ENCODE assay signal across 8 cellular contexts in the genomic region with DNA sequence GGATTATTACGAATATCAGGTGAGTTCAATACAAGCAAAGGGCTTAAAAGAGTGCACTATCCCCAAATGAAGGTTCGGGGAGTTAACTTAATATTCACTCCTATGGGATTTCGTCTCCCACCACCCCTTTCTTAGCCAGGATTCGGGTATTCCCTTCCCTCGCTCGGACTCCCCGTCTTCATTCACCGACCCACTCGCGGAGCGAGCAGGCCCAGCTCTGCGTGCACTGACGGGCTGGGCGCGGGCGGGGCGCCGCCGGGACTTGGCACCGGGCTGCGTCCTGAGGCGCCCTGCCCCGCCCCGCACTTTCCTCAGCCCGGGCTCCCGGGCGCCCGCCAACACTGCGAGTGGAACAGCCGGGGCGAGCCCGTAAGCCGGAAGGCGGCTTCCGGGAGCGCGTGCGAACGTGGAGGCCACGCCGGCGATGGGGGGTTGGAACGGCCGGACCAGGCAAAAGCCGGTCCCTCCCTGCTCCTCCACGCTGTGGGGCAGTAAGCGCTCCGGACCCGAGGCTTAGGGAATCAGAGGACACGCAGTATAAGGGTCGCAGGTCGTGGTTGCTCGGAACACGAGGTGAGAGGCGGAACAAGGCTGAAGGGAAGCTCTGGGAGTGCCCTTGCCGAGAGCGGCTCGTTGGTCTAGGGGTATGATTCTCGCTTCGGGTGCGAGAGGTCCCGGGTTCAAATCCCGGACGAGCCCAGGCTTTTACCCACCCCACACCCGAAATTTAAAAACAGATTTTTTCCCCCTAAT. TPM values are rescaled to one million over a fixed set of nuclear protein-coding genes. Genes with fewer than 3 reads are reported as not detected.
A peak's percentile ranks its signal among the peaks of the same experiment; 100 is the strongest.
DNase-seq lines count a peak whose midpoint lies in the region; ATAC-seq and TF ChIP-seq lines count a peak whose summit lies in the region.

No MANE protein-coding gene starts in this region.

- H4K20me1 ChIP-seq in mammary epithelial cell (ENCODE audit: insufficient read depth, low read length) = no peaks in the 10 kb centered on the region

- intact Hi-C loops in mammary epithelial cell (cut with micrococcal nuclease) = loop anchor here (2.0 kb wide), 1 partner anchor 367 kb away; no protein-coding TSS in a partner anchor

- dilution Hi-C loops in mammary epithelial cell (cut with HindIII; ENCODE audit: low sequenced_read_pairs) = loop anchor here (5.0 kb wide), 1 partner anchor 162 kb away; a partner anchor contains a TSS

- H3K4me3 ChIP-seq in AG04449 (ENCODE audit: low read depth, low read length) (peak overlapping the region; percentile 99), WI38 (ENCODE audit: low read depth, low read length) (peak overlapping the region; percentile 82), mammary epithelial cell (replicated peaks in 1 of 3; ENCODE audit: insufficient read depth in 1 of 3, low read depth in 2 of 3, low read length in 3 of 3) (peak overlapping the region; percentile 79 to 85 (median 84))

- DNase-seq in AG04449 (ENCODE audit: low read depth, low spot score) (no peak), NCI-H2196 (lab: John Stamatoyannopoulos, UW; ENCODE audit: unreplicated experiment) (peak; percentile 86), mammary epithelial cell (peak; percentile 77), islet precursor cell (peak; percentile 94)
- DNase-seq in stimulated activated CD4-positive, alpha-beta T cell treated with anti-CD3 and anti-CD28 coated beads, Interleukin-12 subunit alpha, Interleukin-12 subunit beta, amount 100 ng/mL, for 4 hours = peak; percentile 94

- TF ChIP-seq CTCF in AG04449 (IDR thresholded peaks at IDR 0.05; ENCODE audit: insufficient read depth, low read length, missing control alignments) = no peak
- TF ChIP-seq CTCF in WI38 (IDR thresholded peaks at IDR 0.05; ENCODE audit: low read depth, low read length) = no peak
- TF ChIP-seq CTCF in mammary epithelial cell (conservative IDR thresholded peaks at IDR 0.05 in 1 of 2, IDR thresholded peaks at IDR 0.05 in 1 of 2; ENCODE audit: extremely low read depth in 1 of 2, insufficient read depth in 1 of 2, low read depth in 1 of 2, low read length in 2 of 2) = no peak

- WGBS in mammary epithelial cell (ENCODE audit: low coverage, missing lambda C conversion rate) = 3% methylated on average over 33 of the region's 65 CpGs

- no TSS peak for BruUV-seq in mammary epithelial cell (replicated peaks; lab: Mats Ljungman, UMichigan)

- POLR2A ChIA-PET in AG04449 (lab: Yijun Ruan, JAX) = interaction anchor here (0.7 kb wide), 1 partner anchor 83 kb away, joined by 5 read pairs; no protein-coding TSS in a partner anchor

- H3K4me2 ChIP-seq in mammary epithelial cell (ENCODE audit: insufficient read depth, low read depth, low read length) = peak overlapping the region; percentile 87

- peak overlapping the region; percentile 89 for H3K27ac ChIP-seq in mammary epithelial cell (ENCODE audit: insufficient read depth, low read depth, low read length)

- in situ Hi-C loops in mammary epithelial cell (cut with MboI; ENCODE audit: low sequenced_read_pairs in 2 of 2) = loop anchor here in 1 of 2 donors (25.0 kb wide), 1 partner anchor 223 kb away; a partner anchor contains a TSS

- no peaks in the 10 kb centered on the region for H3K27me3 ChIP-seq in mammary epithelial cell (ENCODE audit: insufficient read depth, low read length)

- ATAC-seq in GM18873 (IDR thresholded peaks at IDR 0.05; ENCODE audit: low FRiP score, unreplicated experiment) (peak; percentile 36), HG03135 (IDR thresholded peaks at IDR 0.05; ENCODE audit: unreplicated experiment) (peak; percentile 53)

- no peaks in the 10 kb centered on the region for H3K9me3 ChIP-seq in mammary epithelial cell (replicated peaks; ENCODE audit: insufficient read depth, low read length)

- H3K36me3 ChIP-seq in mammary epithelial cell (ENCODE audit: insufficient read depth, low read length) = no peaks in the 10 kb centered on the region

- CTCF ChIA-PET in AG04449 (lab: Yijun Ruan, JAX) (interaction anchor here (0.7 to 4.9 kb wide), 18 partner anchors 8 to 521 kb away, joined by 3 to 26 read pairs (median 4); no protein-coding TSS in a partner anchor), mammary epithelial cell (lab: Charles Lee; ENCODE audit: low non-redundant PET) (interaction anchor here (0.6 kb wide), 3 partner anchors 30 to 368 kb away, joined by 3 to 6 read pairs (median 3); no protein-coding TSS in a partner anchor)

- H2AFZ ChIP-seq in mammary epithelial cell (ENCODE audit: low read depth, low read length) = peak overlapping the region; percentile 97

- H3K4me1 ChIP-seq in mammary epithelial cell (ENCODE audit: insufficient read depth, low read length) = peaks cover 13% of the 10 kb centered on the region

- H3K79me2 ChIP-seq in mammary epithelial cell (ENCODE audit: insufficient read depth, low read length) = no peaks in the 10 kb centered on the region

- H3K9ac ChIP-seq in mammary epithelial cell (ENCODE audit: insufficient read depth, low read length) = peak overlapping the region; percentile 94

RNA-seq across cellular contexts. Expression of a gene that starts 7.5 kb away (rescaled TPM):
- total RNA-seq in mammary epithelial cell = 100 to 1,000 TPM; 148 to 227 TPM
- polyA plus RNA-seq in mammary epithelial cell = 107 TPM
- polyA minus RNA-seq in mammary epithelial cell = 148 TPM
